8 cellular contexts compared by ENCODE assay signal in the genomic region with DNA sequence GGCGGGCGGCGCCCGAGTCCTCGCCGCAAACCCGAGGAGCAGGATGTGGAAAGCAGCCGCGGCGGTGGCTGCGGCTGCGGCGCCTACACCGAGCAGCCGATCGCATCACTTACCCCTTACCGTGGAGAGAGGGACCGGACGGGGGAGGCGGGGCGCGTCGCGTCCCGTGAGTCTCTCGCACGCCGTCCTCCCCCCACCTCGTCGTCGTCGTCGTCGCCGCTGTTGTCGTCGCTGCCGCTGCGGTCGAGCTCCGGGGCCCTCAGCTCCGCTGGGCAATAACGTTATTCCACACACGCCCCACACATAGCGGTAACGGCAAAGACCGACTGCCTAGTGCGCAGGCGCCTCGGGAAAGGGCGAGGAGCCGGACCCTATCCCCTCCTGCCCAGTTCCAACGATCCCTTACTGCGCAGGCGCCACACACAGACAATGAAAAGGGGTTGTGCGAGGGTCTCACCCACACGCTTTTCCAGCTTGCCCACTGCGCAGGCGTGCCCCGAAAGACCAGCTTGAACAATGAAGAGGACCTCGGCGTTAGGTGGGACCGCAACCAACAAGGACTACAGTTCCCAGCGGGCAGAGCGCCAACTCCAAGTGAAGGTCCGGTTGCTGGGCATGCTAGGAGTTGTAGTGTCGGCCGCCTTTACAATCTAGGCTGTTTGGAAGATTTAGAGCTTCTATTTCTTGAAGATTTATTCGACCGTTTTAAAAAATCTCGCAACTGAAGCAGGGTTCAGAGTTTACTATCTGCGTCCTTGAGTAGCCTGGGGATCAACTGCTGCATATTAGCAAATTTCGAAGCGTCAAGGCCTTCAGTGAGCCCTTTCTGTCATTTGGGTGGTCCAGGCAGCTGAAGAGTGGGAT. TPM values are rescaled to one million over a fixed set of nuclear protein-coding genes. Genes with fewer than 3 reads are reported as not detected.
A peak's percentile ranks its signal among the peaks of the same experiment; 100 is the strongest.
DNase-seq lines count a peak whose midpoint lies in the region; ATAC-seq and TF ChIP-seq lines count a peak whose summit lies in the region.

A gene (minus strand): TSS at position 355 of the 864 bp plus-strand sequence. CDS start 30,001 bp downstream, outside the sequence.

- no peaks in the 10 kb centered on the region for H3K9me3 Mint-ChIP-seq in Calu3 (ENCODE audit: low read depth, unreplicated experiment)

- CTCF ChIA-PET in Calu3 (lab: Charles Lee), result interaction anchor here (0.9 to 1.5 kb wide), 6 partner anchors 14 to 144 kb away, joined by 3 to 9 read pairs (median 4); no protein-coding TSS in a partner anchor

- no peaks in the 10 kb centered on the region for H3K36me3 ChIP-seq in HUES6 (ENCODE audit: control insufficient read depth, insufficient read depth, low read length)
- H3K36me3 ChIP-seq in OCI-LY3 (replicated peaks; ENCODE audit: low read depth, low read length), result no peaks in the 10 kb centered on the region

- intact Hi-C loops in Calu3 (cut with micrococcal nuclease; ENCODE audit: unreplicated experiment), result loop anchor here (1.0 to 10.0 kb wide), 4 partner anchors 13 to 140 kb away; no protein-coding TSS in a partner anchor

- H3K27me3 ChIP-seq in HUES6 (ENCODE audit: control insufficient read depth, insufficient read depth, low read length) (no peaks in the 10 kb centered on the region), OCI-LY3 (ENCODE audit: low read depth, low read length) (no peaks in the 10 kb centered on the region)

- H3K4me3 Mint-ChIP-seq in Calu3 (ENCODE audit: low read depth, unreplicated experiment), result peak within 1 kb of the TSS; percentile 90

- H3K9me3 ChIP-seq in HUES6 (ENCODE audit: control insufficient read depth, insufficient read depth, low read depth, low read length) (no peaks in the 10 kb centered on the region), OCI-LY3 (ENCODE audit: insufficient read depth, low read length) (no peaks in the 10 kb centered on the region)

- peak within 1 kb of the TSS; percentile 89 for H3K4me2 ChIP-seq in OCI-LY3 (ENCODE audit: low read length)

- peak within 1 kb of the TSS; percentile 71; the same call in 1 of the 2 replicates for H3K27ac ChIP-seq in HUES6 (ENCODE audit: low read depth, low read length)
- H3K27ac ChIP-seq in OCI-LY3 (ENCODE audit: low read length), result peak within 1 kb of the TSS; percentile 90
- H3K27ac ChIP-seq in epithelial cell of prostate, result peak within 1 kb of the TSS; percentile 89

- peaks cover 32% of the 10 kb centered on the region for H4K20me1 ChIP-seq in OCI-LY3 (ENCODE audit: insufficient read depth, low read length)

- TF ChIP-seq CTCF in Calu3 (IDR thresholded peaks at IDR 0.05; ENCODE audit: unreplicated experiment), result no peak
- TF ChIP-seq CTCF in OCI-LY3 (IDR thresholded peaks at IDR 0.05; ENCODE audit: low read depth, low read length), result no peak

- no TSS peak for BruUV-seq in Calu3 (replicated peaks; lab: Mats Ljungman, UMichigan)

- ATAC-seq in GM21423 (IDR thresholded peaks at IDR 0.05; ENCODE audit: unreplicated experiment), result peak; percentile 42

- peak within 1 kb of the TSS; percentile 95 for H2AFZ ChIP-seq in OCI-LY3 (ENCODE audit: low read depth, low read length)

- H3K9ac ChIP-seq in HUES6 (ENCODE audit: low read length), result peak within 1 kb of the TSS; percentile 91
- H3K9ac ChIP-seq in OCI-LY3 (ENCODE audit: low read length), result peak within 1 kb of the TSS; percentile 92

- H3K4me1 ChIP-seq in HUES6 (ENCODE audit: control insufficient read depth, insufficient read depth, low read length) (peaks cover 10% of the 10 kb centered on the region; the same call in 1 of the 2 replicates), OCI-LY3 (ENCODE audit: low read length) (peaks cover 21% of the 10 kb centered on the region)

- peaks cover 18% of the 10 kb centered on the region for H3K4me1 Mint-ChIP-seq in Calu3 (ENCODE audit: low read depth, unreplicated experiment)

- H3K27me3 Mint-ChIP-seq in Calu3 (ENCODE audit: unreplicated experiment), result no peaks in the 10 kb centered on the region

- peak; percentile 96 for DNase-seq in Calu3
- DNase-seq in activated T-cell treated with anti-CD3 and anti-CD28 coated beads for 24 hours (ENCODE audit: low read depth), result peak; percentile 86
- DNase-seq in epithelial cell of prostate (ENCODE audit: low read depth, low spot score), result peak; percentile 40
- peak; percentile 91 for DNase-seq in mucosa of gallbladder (ENCODE audit: low spot score)
- DNase-seq in stimulated activated CD8-positive, alpha-beta memory T cell treated with anti-CD3 and anti-CD28 coated beads, Interleukin-4, amount 100 ng/mL, for 4 hours (ENCODE audit: low read depth in 2 of 2, low spot score in 1 of 2), result peak; percentile 69 to 82

- H3K4me3 ChIP-seq in HUES6 (ENCODE audit: low read depth, low read length) (peak within 1 kb of the TSS; percentile 76), OCI-LY3 (ENCODE audit: low read length) (peak within 1 kb of the TSS; percentile 85)

- peaks cover 47% of the 10 kb centered on the region for H3K36me3 Mint-ChIP-seq in Calu3 (ENCODE audit: insufficient read depth, unreplicated experiment)

- H3K27ac Mint-ChIP-seq in Calu3 (ENCODE audit: unreplicated experiment), result peak within 1 kb of the TSS; percentile 80

- H3K79me2 ChIP-seq in OCI-LY3 (ENCODE audit: low read length), result peaks cover 61% of the 10 kb centered on the region

RNA-seq across cellular contexts. Expression of the gene that starts here (rescaled TPM):
- 86.7 and 133 TPM in 2 replicates for total RNA-seq in Calu3 (2022)
- total RNA-seq in mucosa of gallbladder, result 38.9 TPM

Comparison
In these comparisons a context has a peak if more than half of its experiments do, and no peak if none do; other contexts are left out.
1. Peak in every context shown above with its lines: DNase-seq, ATAC-seq, H3K4me3 ChIP-seq and H3K27ac ChIP-seq.
2. DNase-seq: peak in every context shown above with its lines; median percentile 96 in Calu3; 91 in mucosa of gallbladder; 86 in activated T-cell treated with anti-CD3 and anti-CD28 coated beads for 24 hours; 76 in stimulated activated CD8-positive, alpha-beta memory T cell treated with anti-CD3 and anti-CD28 coated beads, Interleukin-4, amount 100 ng/mL, for 4 hours; 40 in epithelial cell of prostate.